ENCODE assay signal across 8 cellular contexts in the genomic region with DNA sequence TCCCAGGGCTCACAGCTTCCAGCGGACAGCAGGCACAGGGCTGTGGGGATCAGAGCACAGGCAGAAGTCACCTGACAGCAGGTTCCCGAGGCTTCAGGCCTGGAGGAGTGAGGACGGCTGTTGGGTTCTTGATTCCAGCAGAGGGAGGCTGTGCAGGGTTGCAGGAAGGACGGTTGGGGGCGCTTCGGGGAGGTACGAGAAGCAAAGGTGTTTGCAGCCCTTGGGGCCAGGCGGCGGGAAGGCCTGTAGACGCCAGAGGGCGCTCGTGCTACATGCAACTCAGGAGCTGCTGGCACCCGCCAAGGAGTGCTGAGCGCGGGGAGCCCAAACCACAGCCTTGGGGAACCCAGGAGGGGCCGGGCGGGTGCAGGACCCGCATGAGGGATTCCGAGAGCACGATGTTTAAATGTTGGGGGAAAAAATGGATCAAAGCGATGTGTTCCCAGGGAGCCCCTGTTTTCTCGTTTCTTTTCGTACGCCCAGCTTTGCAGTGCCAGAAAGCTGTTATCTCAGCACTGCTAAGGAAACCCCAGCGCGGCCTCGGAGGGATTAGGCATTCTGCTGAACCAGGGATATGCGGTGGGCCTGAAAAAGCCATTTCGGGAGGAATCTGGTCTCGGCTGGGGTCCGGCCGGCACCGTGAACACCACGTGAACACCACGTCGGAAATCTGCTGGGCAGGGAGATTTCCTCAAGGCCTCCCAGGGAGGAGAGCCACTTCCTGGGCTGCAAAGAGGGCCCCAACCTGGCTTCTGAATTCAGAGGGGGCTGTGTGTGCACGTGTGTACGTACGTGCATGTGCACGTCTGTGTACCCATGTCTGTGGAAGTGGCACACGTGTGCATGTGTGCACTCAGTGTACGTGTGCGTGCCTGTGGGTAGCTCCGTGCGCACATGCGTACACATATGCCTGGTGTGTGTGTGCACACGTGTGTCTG.
DNase-seq lines count a peak whose midpoint lies in the region; ATAC-seq and TF ChIP-seq lines count a peak whose summit lies in the region.

No MANE protein-coding gene starts in this region.

- peak overlapping the region; percentile 92 for H3K4me2 ChIP-seq in PC-3 (ENCODE audit: low read length)

- CTCF ChIA-PET in PC-3 (lab: Charles Lee): interaction anchor here (0.5 to 3.0 kb wide), 7 partner anchors 8 to 391 kb away, joined by 3 to 40 read pairs (median 3); no protein-coding TSS in a partner anchor

- no peaks in the 10 kb centered on the region for H3K9me2 ChIP-seq in PC-3 (replicated peaks; ENCODE audit: low read length)

- H3F3A ChIP-seq in PC-3 (ENCODE audit: low read length, unreplicated experiment): no peaks in the 10 kb centered on the region

- TSS peak; percentile 31 for BruUV-seq in PC-3 (replicated peaks; lab: Mats Ljungman, UMichigan)

- POLR2A ChIA-PET in PC-3 (lab: Charles Lee; ENCODE audit: unreplicated experiment): no interaction called here

- H3K4me1 ChIP-seq in PC-3 (ENCODE audit: insufficient read depth, low read length): peaks cover 20% of the 10 kb centered on the region
- H3K4me1 ChIP-seq in muscle layer of colon (ENCODE audit: insufficient read depth, low read length): peaks cover 13% of the 10 kb centered on the region

- DNase-seq in CD1c-positive myeloid dendritic cell (ENCODE audit: extremely low spot score): peak; percentile 93
- peak; percentile 92 for DNase-seq in Jurkat, Clone E6-1 (ENCODE audit: low read depth, low spot score)
- DNase-seq in PC-3: peak; percentile 93
- DNase-seq in activated T-cell treated with anti-CD3 and anti-CD28 coated beads for 48 hours (ENCODE audit: low read depth): peak; percentile 90
- DNase-seq in stimulated activated CD8-positive, alpha-beta memory T cell treated with anti-CD3 and anti-CD28 coated beads, Interleukin-4, amount 100 ng/mL, for 24 hours (ENCODE audit: low read depth): peak; percentile 90

- no peaks in the 10 kb centered on the region for H4K20me1 ChIP-seq in PC-3 (ENCODE audit: low read length)

- H3K27ac ChIP-seq in PC-3 (ENCODE audit: low read length): peak overlapping the region; percentile 92
- peak overlapping the region; percentile 29 for H3K27ac ChIP-seq in muscle layer of colon (ENCODE audit: low read depth, low read length)

- H3K9ac ChIP-seq in PC-3 (ENCODE audit: low read length) (peak overlapping the region; percentile 81), muscle layer of colon (ENCODE audit: low read length) (no peak overlapping the region)

- H3K79me2 ChIP-seq in PC-3 (ENCODE audit: low read length): no peaks in the 10 kb centered on the region

- H3K27me3 ChIP-seq in PC-3 (ENCODE audit: low read length): no peaks in the 10 kb centered on the region
- no peaks in the 10 kb centered on the region for H3K27me3 ChIP-seq in muscle layer of colon (ENCODE audit: control insufficient read depth in 1 of 2, insufficient read depth in 2 of 2, low read length in 2 of 2)

- ATAC-seq in GM21367 (IDR thresholded peaks at IDR 0.05; ENCODE audit: unreplicated experiment): peak; percentile 52
- peak; percentile 56 for ATAC-seq in PC-3
- peak; percentile 84 for ATAC-seq in esophagus mucosa

- peak overlapping the region; percentile 56; the same call in 1 of the 2 replicates for H2AFZ ChIP-seq in PC-3 (ENCODE audit: low read length)

- intact Hi-C loops in PC-3 (cut with micrococcal nuclease): loop anchor here (1.0 to 5.0 kb wide), 3 partner anchors 164 to 397 kb away; a partner anchor contains a TSS

- H3K36me3 ChIP-seq in PC-3 (ENCODE audit: low read depth, low read length) (no peaks in the 10 kb centered on the region; the same call in 1 of the 2 replicates), muscle layer of colon (ENCODE audit: insufficient read depth, low read length) (no peaks in the 10 kb centered on the region)

- peak; percentile 97 for TF ChIP-seq CTCF in PC-3 (conservative IDR thresholded peaks at IDR 0.05; ENCODE audit: low read depth, low read length)

- no peak overlapping the region for H3K4me3 ChIP-seq in Jurkat, Clone E6-1 (ENCODE audit: low read length)
- H3K4me3 ChIP-seq in PC-3 (ENCODE audit: low read length) (peak overlapping the region; percentile 66), muscle layer of colon (ENCODE audit: low read depth in 1 of 2, low read length in 2 of 2) (peak overlapping the region; percentile 36 to 53)

- H3K9me3 ChIP-seq in PC-3 (ENCODE audit: low read length): no peaks in the 10 kb centered on the region
- no peaks in the 10 kb centered on the region for H3K9me3 ChIP-seq in muscle layer of colon (ENCODE audit: low read length)
